ENCODE assay signal across 12 cellular contexts in the genomic region with DNA sequence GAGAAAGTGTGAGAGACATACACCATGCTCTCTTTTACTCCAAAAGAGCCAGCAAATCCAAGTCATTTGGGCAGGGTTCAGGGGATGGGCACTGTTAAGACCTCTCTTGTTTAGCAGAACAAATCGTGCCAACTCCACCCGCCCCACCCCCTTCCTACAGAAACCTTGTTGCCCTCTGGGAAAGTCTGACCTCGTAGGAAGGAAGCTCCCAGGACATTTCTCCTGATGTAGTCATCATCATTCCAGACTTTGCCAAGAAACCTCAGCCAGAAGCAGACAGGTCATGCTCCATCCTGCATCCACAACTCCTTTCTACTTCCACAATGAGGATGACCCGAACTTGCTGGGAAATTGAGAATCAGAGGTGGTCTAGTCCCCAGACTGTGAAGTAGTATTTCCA. TPM values are rescaled to one million over a fixed set of nuclear protein-coding genes. Genes with fewer than 3 reads are reported as not detected.
A peak's percentile ranks its signal among the peaks of the same experiment; 100 is the strongest.
DNase-seq lines count a peak whose midpoint lies in the region; ATAC-seq and TF ChIP-seq lines count a peak whose summit lies in the region.
"Had no signal": no experiment of that assay in that cellular context is flagged by ENCODE, and none has a peak within 500 bp of the region (broad histone marks: within the 10 kb centered on the region; RNA-seq: fewer than 3 reads in every experiment).

No MANE protein-coding gene starts in this region.

- H4K20me1 ChIP-seq in BLaER1 (peaks cover 29% of the 10 kb centered on the region), mammary epithelial cell (ENCODE audit: insufficient read depth, low read length) (no peaks in the 10 kb centered on the region)

- H3K14ac ChIP-seq in mesenchymal stem cell (ENCODE audit: low read length in 2 of 2): no peak overlapping the region

- in situ Hi-C loops in mammary epithelial cell (cut with MboI; ENCODE audit: low sequenced_read_pairs in 2 of 2): no loop called here

- intact Hi-C loops in mammary epithelial cell (cut with micrococcal nuclease) (loop anchor here (2.0 kb wide), 1 partner anchor 61 kb away; no protein-coding TSS in a partner anchor), testis (cut with DNase I; ENCODE audit: low total_unique reads) (no loop called here)

- no peaks in the 10 kb centered on the region for H3K9me3 ChIP-seq in BLaER1
- H3K9me3 ChIP-seq in mammary epithelial cell (replicated peaks; ENCODE audit: insufficient read depth, low read length): no peaks in the 10 kb centered on the region
- H3K9me3 ChIP-seq in mesenchymal stem cell (ENCODE audit: control insufficient read depth, low read length): no peaks in the 10 kb centered on the region
- no peaks in the 10 kb centered on the region for H3K9me3 ChIP-seq in testis
- H3K9me3 ChIP-seq: gastrocnemius medialis had no signal

- peak overlapping the region in 1 of 2 experiments; percentile 67 for H3K18ac ChIP-seq in mesenchymal stem cell (ENCODE audit: low read depth in 1 of 2, low read length in 2 of 2)

- H3K4me2 ChIP-seq in BLaER1 (peak overlapping the region; percentile 71; the same call in 1 of the 2 replicates), mammary epithelial cell (ENCODE audit: insufficient read depth, low read depth, low read length) (peak overlapping the region; percentile 22), mesenchymal stem cell (ENCODE audit: low read length, poor library complexity, severe bottlenecking) (no peak overlapping the region)

- H2AK5ac ChIP-seq in mesenchymal stem cell (ENCODE audit: low read length, severe bottlenecking): peak overlapping the region; percentile 69

- CTCF ChIA-PET in mammary epithelial cell (lab: Charles Lee; ENCODE audit: low non-redundant PET): interaction anchor here (1.1 kb wide), 1 partner anchor 9 kb away, joined by 3 read pairs; no protein-coding TSS in a partner anchor

- H3K79me2 ChIP-seq in mammary epithelial cell (ENCODE audit: insufficient read depth, low read length): no peaks in the 10 kb centered on the region

- H3K27me3 ChIP-seq in BLaER1 (no peaks in the 10 kb centered on the region), mammary epithelial cell (ENCODE audit: insufficient read depth, low read length) (no peaks in the 10 kb centered on the region), mesenchymal stem cell (ENCODE audit: control insufficient read depth in 1 of 2, insufficient read depth in 1 of 2, low read length in 2 of 2) (peaks cover 0 to 77% of the 10 kb centered on the region in 2 experiments), testis (no peaks in the 10 kb centered on the region)
- H3K27me3 ChIP-seq: cardiac muscle cell, gastrocnemius medialis had no signal

- no peaks in the 10 kb centered on the region for H3K79me1 ChIP-seq in mesenchymal stem cell (replicated peaks; ENCODE audit: low read length, poor library complexity, severe bottlenecking)

- no peak overlapping the region for H4K8ac ChIP-seq in mesenchymal stem cell (ENCODE audit: low read length)

- no peak overlapping the region for H3K4ac ChIP-seq in mesenchymal stem cell (ENCODE audit: low read depth in 1 of 2, low read length in 2 of 2)

- peak; percentile 95 for DNase-seq in M059J (ENCODE audit: low read depth)
- DNase-seq in mammary epithelial cell: peak; percentile 69
- peak; percentile 77 for DNase-seq in mesenchymal stem cell
- no peak for DNase-seq in stimulated activated CD4-positive, alpha-beta T cell treated with anti-CD3 and anti-CD28 coated beads, Interleukin-2, amount 100 ng/mL, for 48 hours
- no peak for DNase-seq in testis
- DNase-seq: gastrocnemius medialis, WERI-Rb-1 had no signal

- dilution Hi-C loops in mammary epithelial cell (cut with HindIII; ENCODE audit: low sequenced_read_pairs): no loop called here

- BruUV-seq in mammary epithelial cell (replicated peaks; lab: Mats Ljungman, UMichigan): no TSS peak

- no peak overlapping the region for H2BK120ac ChIP-seq in mesenchymal stem cell (ENCODE audit: low read depth, low read length)

- WGBS in mammary epithelial cell (ENCODE audit: low coverage, missing lambda C conversion rate): 2% methylated on average over 4 of the region's 4 CpGs
- WGBS in mesenchymal stem cell: 40% methylated on average over 3 of the region's 4 CpGs
- WGBS in testis, 2 donors: 50 to 68% methylated on average over 2 to 4 of the region's 4 CpGs

- ATAC-seq in GM18517 (IDR thresholded peaks at IDR 0.05; ENCODE audit: unreplicated experiment) (no peak), GM18519 (IDR thresholded peaks at IDR 0.05; ENCODE audit: low FRiP score, unreplicated experiment) (no peak)

- H2BK5ac ChIP-seq in mesenchymal stem cell (ENCODE audit: low read depth, low read length, poor library complexity, severe bottlenecking): no peak overlapping the region

- no peak overlapping the region for H2BK15ac ChIP-seq in mesenchymal stem cell (ENCODE audit: low read depth, poor library complexity, severe bottlenecking)

- H2BK12ac ChIP-seq in mesenchymal stem cell (ENCODE audit: low read length in 2 of 2): no peak overlapping the region

- TF ChIP-seq CTCF in mammary epithelial cell (conservative IDR thresholded peaks at IDR 0.05 in 1 of 2, IDR thresholded peaks at IDR 0.05 in 1 of 2; ENCODE audit: extremely low read depth in 1 of 2, insufficient read depth in 1 of 2, low read depth in 1 of 2, low read length in 2 of 2) (no peak), testis (IDR thresholded peaks at IDR 0.05) (no peak)

- no peak for TF ChIP-seq POLR2A in testis (IDR thresholded peaks at IDR 0.05)

- H3K23ac ChIP-seq in mesenchymal stem cell (ENCODE audit: low read length in 2 of 2): no peak overlapping the region

- H3K27ac ChIP-seq in BLaER1 (no peak overlapping the region), mammary epithelial cell (ENCODE audit: insufficient read depth, low read depth, low read length) (peak overlapping the region; percentile 31), mesenchymal stem cell (ENCODE audit: low read length, poor library complexity, severe bottlenecking) (peak overlapping the region; percentile 59), testis (no peak overlapping the region)
- H3K27ac ChIP-seq: cardiac muscle cell, gastrocnemius medialis, WERI-Rb-1 had no signal

- H4K91ac ChIP-seq in mesenchymal stem cell (ENCODE audit: low read length): no peak overlapping the region

- H3K36me3 ChIP-seq in BLaER1: peaks cover 43% of the 10 kb centered on the region
- H3K36me3 ChIP-seq in mammary epithelial cell (ENCODE audit: insufficient read depth, low read length): no peaks in the 10 kb centered on the region
- H3K36me3 ChIP-seq in mesenchymal stem cell (ENCODE audit: control insufficient read depth in 1 of 2, insufficient read depth in 2 of 2, low read depth in 1 of 2, low read length in 2 of 2): no peaks in the 10 kb centered on the region
- H3K36me3 ChIP-seq in testis (ENCODE audit: low read depth, missing control alignments): no peaks in the 10 kb centered on the region
- H3K36me3 ChIP-seq: cardiac muscle cell, gastrocnemius medialis, WERI-Rb-1 had no signal

- H2AFZ ChIP-seq in mammary epithelial cell (ENCODE audit: low read depth, low read length) (no peak overlapping the region), mesenchymal stem cell (ENCODE audit: low read depth, low read length) (no peak overlapping the region)

- no peak overlapping the region for H3K4me3 ChIP-seq in BLaER1
- H3K4me3 ChIP-seq in mammary epithelial cell (replicated peaks in 1 of 3; ENCODE audit: insufficient read depth in 1 of 3, low read depth in 2 of 3, low read length in 3 of 3): no peak overlapping the region
- no peak overlapping the region for H3K4me3 ChIP-seq in mesenchymal stem cell (ENCODE audit: insufficient read depth in 1 of 2, low read depth in 1 of 2, low read length in 2 of 2)
- H3K4me3 ChIP-seq in testis: no peak overlapping the region
- H3K4me3 ChIP-seq: cardiac muscle cell, gastrocnemius medialis, lung had no signal

- peaks cover 51% of the 10 kb centered on the region for H3K4me1 ChIP-seq in BLaER1
- H3K4me1 ChIP-seq in mammary epithelial cell (ENCODE audit: insufficient read depth, low read length): peaks cover 61% of the 10 kb centered on the region
- peaks cover 40% of the 10 kb centered on the region for H3K4me1 ChIP-seq in mesenchymal stem cell (ENCODE audit: control insufficient read depth, insufficient read depth, low read depth, low read length)
- peaks cover 14% of the 10 kb centered on the region for H3K4me1 ChIP-seq in testis

- no peak overlapping the region for H3K9ac ChIP-seq in BLaER1
- H3K9ac ChIP-seq in mammary epithelial cell (ENCODE audit: insufficient read depth, low read length): no peak overlapping the region
- H3K9ac ChIP-seq in mesenchymal stem cell (ENCODE audit: low read length): no peak overlapping the region

RNA-seq across cellular contexts. Expression of a gene that starts 57.7 kb away (rescaled TPM):
- 249 and 263 TPM in 2 replicates for total RNA-seq in M059J (2014; rRNA removed; shearing (Covaris generic))
- total RNA-seq in mammary epithelial cell: 10 to 100 TPM; 11.0 to 34.7 TPM
- 89.1 TPM for polyA plus RNA-seq in mammary epithelial cell
- 17.7 TPM for polyA minus RNA-seq in mammary epithelial cell
- 18.5 TPM for polyA plus RNA-seq in mesenchymal stem cell (2013, experiment 1 of 2)
- polyA plus RNA-seq in mesenchymal stem cell (2013, experiment 2 of 2): 19.1 TPM
- 10 to 100 TPM; 29.9 to 43.9 TPM for total RNA-seq in testis
- polyA plus RNA-seq in testis (ENCODE audit: insufficient read depth, low read depth, low replicate concordance): 49.0 TPM

Comparison
In these comparisons a context has a peak if more than half of its experiments do, and no peak if none do; other contexts are left out.
1. H3K27ac ChIP-seq: peak in mammary epithelial cell (single experiment) and mesenchymal stem cell (single experiment); none in BLaER1 (single experiment) and testis (0 of 2).
2. DNase-seq: peak in M059J (single experiment), mammary epithelial cell (single experiment) and mesenchymal stem cell (single experiment); none in stimulated activated CD4-positive, alpha-beta T cell treated with anti-CD3 and anti-CD28 coated beads, Interleukin-2, amount 100 ng/mL, for 48 hours (0 of 2) and testis (single experiment).